Comparison of ENCODE assay signal across 1 cellular context in genomic region chr4:25914670-25915358, GRCh38.
A peak's percentile ranks its signal among the peaks of the same experiment; 100 is the strongest.
TF ChIP-seq lines count a peak whose summit lies in the region.

No MANE protein-coding gene starts in this region.

TF ChIP-seq in K562, 482 proteins besides CTCF, POLR2A, EP300 and RAD21 (continued from another document):
- TF ChIP-seq MGA (IDR thresholded peaks at IDR 0.05), result peak; percentile 70; the same call in 1 of the 2 replicates
- no peak for TF ChIP-seq ZNF717 (CRISPR knock-in tag; IDR thresholded peaks at IDR 0.05)
- TF ChIP-seq CBX3 (IDR thresholded peaks at IDR 0.05; ENCODE audit: borderline replicate concordance in 1 of 2, low read length in 2 of 2), result peak in 1 of 2 experiments; percentile 35; a peak in 1 of 3 replicates
- TF ChIP-seq POLR3A (IDR thresholded peaks at IDR 0.05; ENCODE audit: borderline replicate concordance, extremely low read depth, insufficient read depth, insufficient read length), result peak; percentile 19
- TF ChIP-seq BRD9 (IDR thresholded peaks at IDR 0.05; ENCODE audit: low read depth, partially characterized antibody), result peak; percentile 14
- TF ChIP-seq HCFC1 (IDR thresholded peaks at IDR 0.05; ENCODE audit: low read depth, low read length), result no peak
- TF ChIP-seq MED1 (CRISPR knock-in tag; IDR thresholded peaks at IDR 0.05; ENCODE audit: borderline replicate concordance), result no peak
- peak; percentile 28; the same call in 1 of the 2 replicates for TF ChIP-seq MAFG (tag; conservative IDR thresholded peaks at IDR 0.05)
- TF ChIP-seq MCM7 (IDR thresholded peaks at IDR 0.05), result no peak
- TF ChIP-seq DPF2 (IDR thresholded peaks at IDR 0.05), result 0 out of 2 replicates have a peak, but pooled peaks have one; percentile 10
- no peak for TF ChIP-seq ZNF639 (CRISPR knock-in tag; conservative IDR thresholded peaks at IDR 0.05 in 1 of 2, IDR thresholded peaks at IDR 0.05 in 1 of 2)
- TF ChIP-seq PHB (CRISPR knock-in tag; IDR thresholded peaks at IDR 0.05), result no peak
- peak; percentile 7; the same call in 1 of the 2 replicates for TF ChIP-seq CC2D1A (IDR thresholded peaks at IDR 0.05)
- no peak for TF ChIP-seq CAMTA2 (CRISPR knock-in tag; conservative IDR thresholded peaks at IDR 0.05)
- no peak for TF ChIP-seq ZNF140 (CRISPR knock-in tag; IDR thresholded peaks at IDR 0.05)
TF ChIP-seq in K562: peak in this region for 24.
